Comparison of ENCODE assay signal across 3 cellular contexts in genomic region chr6:154327313-154327712, GRCh38. TPM values are rescaled to one million over a fixed set of nuclear protein-coding genes. Genes with fewer than 3 reads are reported as not detected.
"Had no signal": no experiment of that assay in that cellular context is flagged by ENCODE, and none has a peak within 500 bp of the region (broad histone marks: within the 10 kb centered on the region; RNA-seq: fewer than 3 reads in every experiment).

No MANE protein-coding gene starts in this region.

RNA-seq across cellular contexts. Expression of gene IPCEF1, which starts 29.3 kb away (rescaled TPM):
- total RNA-seq: HepG2, HT-29, HT1080 had no signal
